22 cellular contexts compared by ENCODE assay signal in genomic region chr15:75176404-75176761, GRCh38. TPM values are rescaled to one million over a fixed set of nuclear protein-coding genes. Genes with fewer than 3 reads are reported as not detected.
DNase-seq lines count a peak whose midpoint lies in the region; ATAC-seq and TF ChIP-seq lines count a peak whose summit lies in the region.
"Had no signal": no experiment of that assay in that cellular context is flagged by ENCODE, and none has a peak within 500 bp of the region (broad histone marks: within the 10 kb centered on the region; RNA-seq: fewer than 3 reads in every experiment).

No MANE protein-coding gene starts in this region.

- intact Hi-C loops in left cardiac atrium (cut with DNase I) (no loop called here), esophagus squamous epithelium (cut with DNase I) (no loop called here), prostate gland (cut with DNase I) (no loop called here), uterus (cut with DNase I; ENCODE audit: low total_unique reads) (no loop called here)

- H3K27me3 ChIP-seq in right atrium auricular region (no peaks in the 10 kb centered on the region), esophagus squamous epithelium (peaks cover 0 to 17% (median 0%) of the 10 kb centered on the region in 4 donors), prostate gland (replicated peaks; ENCODE audit: insufficient read depth) (no peaks in the 10 kb centered on the region), uterus (no peaks in the 10 kb centered on the region)

- TF ChIP-seq CTCF in right atrium auricular region (IDR thresholded peaks at IDR 0.05) (no peak), esophagus squamous epithelium (IDR thresholded peaks at IDR 0.05) (no peak), prostate gland (IDR thresholded peaks at IDR 0.05) (no peak), uterus (IDR thresholded peaks at IDR 0.05) (no peak)

- ATAC-seq in left cardiac atrium = no peak
- ATAC-seq: CD8-positive, alpha-beta T cell; GM23338 had no signal

- no peaks in the 10 kb centered on the region for H3K36me3 ChIP-seq in right atrium auricular region
- no peaks in the 10 kb centered on the region for H3K36me3 ChIP-seq in esophagus squamous epithelium
- H3K36me3 ChIP-seq in prostate gland = no peaks in the 10 kb centered on the region
- H3K36me3 ChIP-seq in uterus = no peaks in the 10 kb centered on the region

- no peak for DNase-seq in right atrium auricular region (ENCODE audit: low spot score)
- DNase-seq in left cardiac atrium = no peak
- DNase-seq in esophagus squamous epithelium (lab: John Stamatoyannopoulos, UW) = no peak
- DNase-seq in prostate gland (ENCODE audit: low spot score) = peak; percentile 84
- DNase-seq in uterus = no peak
- no peak for DNase-seq in occipital lobe (lab: John Stamatoyannopoulos, UW)
- DNase-seq in T-helper 1 cell = no peak
- no peak for DNase-seq in NCI-H1436 (lab: John Stamatoyannopoulos, UW)
- DNase-seq: ACHN; activated CD4-positive, alpha-beta T cell treated with anti-CD3 and anti-CD28 coated beads, Interleukin-2, amount 10 ng/mL, durations not matched to agents 24 days and 14 days; activated CD8-positive, alpha-beta memory T cell treated with anti-CD3 and anti-CD28 coated beads, Interleukin-2, amount 50 U/mL, for 4 hours; activated gamma-delta T cell treated with Interleukin-2 at 50 U/mL for 16 hours; CD8-positive, alpha-beta T cell; DMS79; foreskin fibroblast; NCI-H1694 treated with DMSO at 0.1 percent for 48 hours; NCI-H226; NK-92 treated with Interleukin-12 subunit alpha and Interleukin-12 subunit beta, amount 100 ng/mL, for 24 hours; RPMI8226; stimulated activated CD4-positive, alpha-beta T cell treated with anti-CD3 and anti-CD28 coated beads, Interleukin-4, amount 100 ng/mL, for 24 hours had no signal

- 81 to 100% methylated on average over 1 to 4 of the region's 4 CpGs for WGBS in esophagus squamous epithelium, 2 donors
- WGBS in prostate gland = 68% methylated on average over 4 of the region's 4 CpGs

- H3K27ac ChIP-seq in right atrium auricular region (peak overlapping the region; percentile 31 to 63), esophagus squamous epithelium (peak overlapping the region; percentile 55 to 82 (median 70)), prostate gland (peak overlapping the region; percentile 61 to 62), uterus (peak overlapping the region; percentile 83 to 87)

- H3K4me1 ChIP-seq in right atrium auricular region = peaks cover 0 to 45% of the 10 kb centered on the region in 2 donors
- H3K4me1 ChIP-seq in esophagus squamous epithelium = peaks cover 36 to 60% (median 47%) of the 10 kb centered on the region in 3 donors
- H3K4me1 ChIP-seq in prostate gland (replicated peaks) = peaks cover 14% of the 10 kb centered on the region
- H3K4me1 ChIP-seq in uterus = peaks cover 0 to 22% of the 10 kb centered on the region in 2 donors

- H3K9me3 ChIP-seq in right atrium auricular region = no peaks in the 10 kb centered on the region
- H3K9me3 ChIP-seq in esophagus squamous epithelium = no peaks in the 10 kb centered on the region
- no peaks in the 10 kb centered on the region for H3K9me3 ChIP-seq in prostate gland
- H3K9me3 ChIP-seq in uterus = no peaks in the 10 kb centered on the region
- H3K9me3 ChIP-seq: mucosa of descending colon had no signal

- H3K4me3 ChIP-seq in right atrium auricular region = no peak overlapping the region
- H3K4me3 ChIP-seq in esophagus squamous epithelium = no peak overlapping the region
- no peak overlapping the region for H3K4me3 ChIP-seq in prostate gland
- no peak overlapping the region for H3K4me3 ChIP-seq in uterus
- H3K4me3 ChIP-seq: GM23338, mucosa of descending colon had no signal

- TF ChIP-seq POLR2A in esophagus squamous epithelium (IDR thresholded peaks at IDR 0.05) (no peak), prostate gland (IDR thresholded peaks at IDR 0.05) (no peak), uterus (IDR thresholded peaks at IDR 0.05) (no peak)

RNA-seq across cellular contexts. Expression of gene C15orf39, which starts 25.3 kb away (rescaled TPM):
- total RNA-seq in right atrium auricular region (10 to 100 TPM in 1 of 2 donors, 1 to 10 TPM in 1; 5.9 to 16.4 TPM), left cardiac atrium (10 to 100 TPM in 1 of 2 donors, 1 to 10 TPM in 1; 9.0 to 14.2 TPM), esophagus squamous epithelium (10 to 100 TPM; 12.3 to 33.3 (median 21.5) TPM), prostate gland (10 to 100 TPM; 17.9 to 96.3 TPM), uterus (10 to 100 TPM in 2 of 4 donors, 1 to 10 TPM in 2; 4.6 to 43.9 (median 14.1) TPM), occipital lobe (0.31 TPM)
